ENCODE assay signal across 21 cellular contexts in genomic region chr16:31461921-31462804, GRCh38. TPM values are rescaled to one million over a fixed set of nuclear protein-coding genes. Genes with fewer than 3 reads are reported as not detected.
A peak's percentile ranks its signal among the peaks of the same experiment; 100 is the strongest.
DNase-seq lines count a peak whose midpoint lies in the region; ATAC-seq, FAIRE-seq and TF ChIP-seq lines count a peak whose summit lies in the region.
"Had no signal": no experiment of that assay in that cellular context is flagged by ENCODE, and none has a peak within 500 bp of the region (broad histone marks: within the 10 kb centered on the region; RNA-seq: fewer than 3 reads in every experiment).

No MANE protein-coding gene starts in this region.

- no peak overlapping the region for H2AFZ ChIP-seq in K562 (ENCODE audit: low read depth, low read length)

- in situ Hi-C loops in K562 (cut with MboI): no loop called here

- TF ChIP-seq POLR2A in K562 (conservative IDR thresholded peaks at IDR 0.05) (no peak), spleen (IDR thresholded peaks at IDR 0.05) (no peak)

- CTCF ChIA-PET in K562 (lab: Yijun Ruan, JAX; ENCODE audit: low intra/inter-chr PET ratio): no interaction called here

- 91% methylated on average over 22 of the region's 35 CpGs for WGBS in K562 (ENCODE audit: insufficient coverage, low coverage, missing lambda C conversion rate)
- WGBS in liver: 47% methylated on average over 35 of the region's 35 CpGs
- 92 to 99% (median 97%) methylated on average over 15 to 35 of the region's 35 CpGs for WGBS in spleen, 5 donors

- H3K27ac Mint-ChIP-seq in HFFc6: peak overlapping the region; percentile 11; the same call in 1 of the 2 replicates

- H3K27ac ChIP-seq in K562 (ENCODE audit: extremely low read depth, low read depth, low read length): no peak overlapping the region; the same call in 2 of the 3 replicates
- peak overlapping the region; percentile 56 to 61 for H3K27ac ChIP-seq in liver (ENCODE audit: low read depth in 1 of 2, low read length in 2 of 2)
- no peak overlapping the region for H3K27ac ChIP-seq in spleen

- no peak for TF ChIP-seq CTCF in HFFc6 (IDR thresholded peaks at IDR 0.05)
- no peak for TF ChIP-seq CTCF in K562 (IDR thresholded peaks at IDR 0.05 in 2 of 3, conservative IDR thresholded peaks at IDR 0.05 in 1 of 3; ENCODE audit: insufficient read depth in 2 of 3, low read depth in 1 of 3, low read length in 3 of 3)
- no peak for TF ChIP-seq CTCF in liver (IDR thresholded peaks at IDR 0.05; ENCODE audit: low read depth, low read length, missing input control)
- no peak for TF ChIP-seq CTCF in spleen (IDR thresholded peaks at IDR 0.05 in 8 of 11, conservative IDR thresholded peaks at IDR 0.05 in 3 of 11)

- H3K4me2 ChIP-seq in K562 (ENCODE audit: insufficient read depth, low read length): no peak overlapping the region

- H3K4me3 Mint-ChIP-seq in HFFc6: no peak overlapping the region

- H3K27me3 ChIP-seq in K562 (ENCODE audit: control insufficient read depth in 2 of 2, insufficient read depth in 2 of 2, low read length in 2 of 2) (no peaks in the 10 kb centered on the region), liver (ENCODE audit: control insufficient read depth in 4 of 4, insufficient read depth in 4 of 4, low read length in 3 of 4) (no peaks in the 10 kb centered on the region), spleen (replicated peaks in 1 of 7) (no peaks in the 10 kb centered on the region)

- H3K4me1 ChIP-seq in K562 (replicated peaks in 1 of 2; ENCODE audit: control insufficient read depth in 2 of 2, insufficient read depth in 2 of 2, low read length in 2 of 2) (peaks cover 6 to 42% of the 10 kb centered on the region in 2 experiments; a peak in 4 of 5 replicates), liver (ENCODE audit: control insufficient read depth in 4 of 4, insufficient read depth in 4 of 4, low read length in 3 of 4) (peaks cover 17 to 48% (median 35%) of the 10 kb centered on the region in 4 donors), spleen (peaks cover 22 to 56% (median 31%) of the 10 kb centered on the region in 6 donors)

- no TSS peak for BruUV-seq in K562 (replicated peaks; lab: Mats Ljungman, UMichigan)

- no peak for TF ChIP-seq EP300 in K562 (IDR thresholded peaks at IDR 0.05; ENCODE audit: low read length)

- POLR2A ChIA-PET in K562 (lab: Yijun Ruan, JAX): interaction anchor here (0.6 to 1.8 kb wide), 2 partner anchors 15 to 41 kb away, joined by 4 to 7 read pairs; no protein-coding TSS in a partner anchor

- FAIRE-seq in K562 (lab: Jason Lieb, UNC): no peak
- FAIRE-seq: GM12892 had no signal

- peaks cover 20% of the 10 kb centered on the region for H3K4me1 Mint-ChIP-seq in HFFc6 (ENCODE audit: low read depth)

- H3K4me3 ChIP-seq in K562 (no peak overlapping the region), liver (ENCODE audit: low read depth in 1 of 3, low read length in 3 of 3) (peak overlapping the region; percentile 19 to 56 (median 31)), spleen (no peak overlapping the region)

- H3K9me1 ChIP-seq in K562 (ENCODE audit: control insufficient read depth, insufficient read depth, low read length): no peaks in the 10 kb centered on the region

- ATAC-seq in K562 (no peak), HG02973 (IDR thresholded peaks at IDR 0.05; ENCODE audit: unreplicated experiment) (no peak)

- no peaks in the 10 kb centered on the region; the same call in none of the 2 replicates for H3K27me3 Mint-ChIP-seq in HFFc6 (ENCODE audit: insufficient read depth)
- H3K27me3 Mint-ChIP-seq: CD4-positive, alpha-beta memory T cell had no signal

- DNase-seq in HFFc6 (no peak), K562 (ENCODE audit: extremely low read depth in 1 of 4, low spot score in 3 of 4) (no peak), spleen (peak; percentile 82), NCI-H2227 treated with DMSO at 0.1 percent for 48 hours (lab: John Stamatoyannopoulos, UW) (no peak), NK-92 (lab: John Stamatoyannopoulos, UW; ENCODE audit: unreplicated experiment) (no peak)
- DNase-seq: AML-193; CD4-positive, alpha-beta memory T cell; DMS79 treated with DMSO at 0.1 percent for 48 hours; GDM1; GOT3; Karpas-422; MM.1S; NCI-H1105; NCI-H1694 treated with DMSO at 0.1 percent for 48 hours; NCI-H774 had no signal

- H3K9me3 Mint-ChIP-seq in HFFc6: no peaks in the 10 kb centered on the region

- H3K9ac ChIP-seq in K562 (ENCODE audit: insufficient read depth in 1 of 2, low read depth in 2 of 2, low read length in 2 of 2): peak overlapping the region in 1 of 2 experiments; percentile 69; a peak in 2 of 4 replicates
- peak overlapping the region in 1 of 2 donors; percentile 35 for H3K9ac ChIP-seq in liver (ENCODE audit: low read depth in 1 of 2, low read length in 2 of 2)

- intact Hi-C loops in K562 (cut with micrococcal nuclease): no loop called here
- intact Hi-C loops in spleen (cut with DNase I; ENCODE audit: low total_unique reads): no loop called here

- peaks cover 9% of the 10 kb centered on the region for H3K36me3 Mint-ChIP-seq in HFFc6 (ENCODE audit: low read depth)

- TF ChIP-seq RAD21 in K562 (CRISPR knock-in tag; conservative IDR thresholded peaks at IDR 0.05 in 1 of 2, IDR thresholded peaks at IDR 0.05 in 1 of 2): no peak
- peak; percentile 39 to 49 for TF ChIP-seq RAD21 in liver (IDR thresholded peaks at IDR 0.05)

- H3K9me3 ChIP-seq in K562 (replicated peaks; ENCODE audit: control insufficient read depth, insufficient read depth, low read depth, low read length) (no peaks in the 10 kb centered on the region), liver (ENCODE audit: control insufficient read depth in 4 of 4, low read length in 3 of 4) (no peaks in the 10 kb centered on the region), spleen (no peaks in the 10 kb centered on the region)

- H3K36me3 ChIP-seq in K562 (ENCODE audit: control insufficient read depth, insufficient read depth, low read length) (peaks cover 49% of the 10 kb centered on the region; the same call in 2 of the 3 replicates), liver (ENCODE audit: control insufficient read depth in 4 of 4, insufficient read depth in 3 of 4, low read depth in 1 of 4, low read length in 3 of 4) (peaks cover 0 to 21% (median 3%) of the 10 kb centered on the region in 4 donors), spleen (peaks cover 4 to 57% (median 48%) of the 10 kb centered on the region in 6 donors)

- H3K79me2 ChIP-seq in K562 (ENCODE audit: control insufficient read depth, insufficient read depth, low read length): peaks cover 32% of the 10 kb centered on the region

- peaks cover 4% of the 10 kb centered on the region for H4K20me1 ChIP-seq in K562 (replicated peaks; ENCODE audit: control insufficient read depth, insufficient read depth, low read length)

RNA-seq across cellular contexts. Expression of gene ARMC5, which starts 2.9 kb away (rescaled TPM):
- 10 to 100 TPM in 2 of 6 experiments, 1 to 10 TPM in 4; 7.6 to 11.8 (median 9.3) TPM for total RNA-seq in HFFc6 (2021; fragmentation: NEBNext Ultra II Directional; extraction: Animal tissue kit (Norgen Biotek cat#: 25700))
- total RNA-seq in K562 (2011; cell fraction: chromatin; rRNA removed; ENCODE audit: low replicate concordance): 14.5 and 27.5 TPM in 2 replicates
- total RNA-seq in K562 (2011; cell fraction: nucleolus; rRNA removed): 22.8 and 23.9 TPM in 2 replicates
- total RNA-seq in K562 (2011; cell fraction: nucleoplasm; rRNA removed): 15.2 and 19.7 TPM in 2 replicates
- 10.3 and 11.8 TPM in 2 replicates for total RNA-seq in K562 (2014; rRNA removed)
- total RNA-seq in K562 (2014; rRNA removed; fragmentation: Illumina TruSeq; extraction: Trizol): 1.2 and 1.9 TPM in 2 replicates
- 5.0 and 6.6 TPM in 2 replicates for total RNA-seq in K562 (2015; rRNA removed; fragmentation: Illumina TruSeq; extraction: Trizol)
- total RNA-seq in K562 (2021): 13.2 and 13.5 TPM in 2 replicates
- 2.1 and 5.6 TPM in 2 replicates for polyA plus RNA-seq in K562 (2011; rRNA removed)
- 3.3 and 7.9 TPM in 2 replicates for polyA plus RNA-seq in K562 (2011; cell fraction: cytosol; rRNA removed)
- 33.0 and 40.2 TPM in 2 replicates for polyA plus RNA-seq in K562 (2011; cell fraction: nucleus; rRNA removed)
- polyA plus RNA-seq in K562 (2012): 8.9 and 9.6 TPM in 2 replicates
- polyA plus RNA-seq in K562 (2014; fragmentation: Illumina TruSeq; extraction: Trizol): 1.8 and 4.8 TPM in 2 replicates
- under 1 TPM; 0.11 to 0.17 TPM for polyA plus RNA-seq in K562 (2014; fragmentation: Nextera tagmentation; extraction: Ambion mirVana)
- 8.4 and 9.5 TPM in 2 replicates for polyA plus RNA-seq in K562 (2014; rRNA removed)
- 1.6 and 2.5 TPM in 2 replicates for polyA minus RNA-seq in K562 (2011; rRNA and poly(A)+ RNA removed)
- 4.5 and 6.8 TPM in 2 replicates for polyA minus RNA-seq in K562 (2011; cell fraction: cytosol; rRNA and poly(A)+ RNA removed)
- 5.1 and 8.1 TPM in 2 replicates for polyA minus RNA-seq in K562 (2011; cell fraction: nucleus; rRNA and poly(A)+ RNA removed)
- 10 to 100 TPM in 1 of 2 donors, 1 to 10 TPM in 1; 5.4 to 13.3 TPM for total RNA-seq in liver
- 10 to 100 TPM; 10.1 to 12.6 TPM for polyA plus RNA-seq in liver
- total RNA-seq in spleen: 10 to 100 TPM in 6 of 7 donors, 1 to 10 TPM in 1; 9.2 to 13.9 (median 11.7) TPM
- 10 to 100 TPM in 2 of 3 donors, 1 to 10 TPM in 1; 8.8 to 23.5 (median 16.2) TPM for polyA plus RNA-seq in spleen

RNA-seq across cellular contexts. Expression of gene TGFB1I1, which starts 9.8 kb away (rescaled TPM):
- total RNA-seq in HFFc6 (2021; fragmentation: NEBNext Ultra II Directional; extraction: Animal tissue kit (Norgen Biotek cat#: 25700)): 100 to 1,000 TPM; 163 to 209 (median 191) TPM
- total RNA-seq in K562 (2011; cell fraction: chromatin; rRNA removed; ENCODE audit: low replicate concordance): 0.44 and 0.81 TPM in 2 replicates
- 1.2 and 1.4 TPM in 2 replicates for total RNA-seq in K562 (2011; cell fraction: nucleolus; rRNA removed)
- total RNA-seq in K562 (2011; cell fraction: nucleoplasm; rRNA removed): 0.73 and 0.92 TPM in 2 replicates
- total RNA-seq in K562 (2014; rRNA removed) (0.53 and 0.91 TPM in 2 replicates), K562 (2014; rRNA removed; fragmentation: Illumina TruSeq; extraction: Trizol) (0.11 and 0.29 TPM in 2 replicates), K562 (2015; rRNA removed; fragmentation: Illumina TruSeq; extraction: Trizol) (0.25 and 0.26 TPM in 2 replicates), K562 (2021) (0.64 and 0.85 TPM in 2 replicates), liver (1 to 10 TPM; 4.2 to 6.8 TPM), spleen (10 to 100 TPM; 17.6 to 69.0 (median 36.4) TPM)
- polyA plus RNA-seq in K562 (2011; rRNA removed) (0.04 and 0.08 TPM in 2 replicates), K562 (2014; fragmentation: Illumina TruSeq; extraction: Trizol) (0.62 and 0.73 TPM in 2 replicates), K562 (2014; fragmentation: Nextera tagmentation; extraction: Ambion mirVana) (under 1 TPM; 0.06 TPM), K562 (2014; rRNA removed) (0.19 and 0.54 TPM in 2 replicates), liver (1 to 10 TPM; 4.9 to 8.3 TPM), spleen (10 to 100 TPM; 10.7 to 23.6 (median 13.5) TPM)
- polyA plus RNA-seq in K562 (2011; cell fraction: cytosol; rRNA removed): 0.25 and 0.67 TPM in 2 replicates
- 0.22 and 0.28 TPM in 2 replicates for polyA plus RNA-seq in K562 (2011; cell fraction: nucleus; rRNA removed)
- 0.72 and 1.9 TPM in 2 replicates for polyA plus RNA-seq in K562 (2012)
- polyA minus RNA-seq in K562 (2011; rRNA and poly(A)+ RNA removed): not detected in 2 replicates
- 1.4 TPM in 1 of 2 replicates, not detected in the other for polyA minus RNA-seq in K562 (2011; cell fraction: cytosol; rRNA and poly(A)+ RNA removed)
- 0.22 TPM in 1 of 2 replicates, not detected in the other for polyA minus RNA-seq in K562 (2011; cell fraction: nucleus; rRNA and poly(A)+ RNA removed)

RNA-seq across cellular contexts. Expression of gene ZNF843, which starts 19.6 kb away (rescaled TPM):
- total RNA-seq in HFFc6 (2021; fragmentation: NEBNext Ultra II Directional; extraction: Animal tissue kit (Norgen Biotek cat#: 25700)): under 1 TPM; 0.14 to 0.47 (median 0.23) TPM
- total RNA-seq in K562 (2011; cell fraction: chromatin; rRNA removed; ENCODE audit: low replicate concordance): not detected in 2 replicates
- 0.17 TPM in 1 of 2 replicates, not detected in the other for total RNA-seq in K562 (2011; cell fraction: nucleolus; rRNA removed)
- 0.23 TPM in 1 of 2 replicates, not detected in the other for total RNA-seq in K562 (2011; cell fraction: nucleoplasm; rRNA removed)
- not detected in 2 replicates for total RNA-seq in K562 (2014; rRNA removed)
- not detected in 2 replicates for total RNA-seq in K562 (2014; rRNA removed; fragmentation: Illumina TruSeq; extraction: Trizol)
- not detected in 2 replicates for total RNA-seq in K562 (2015; rRNA removed; fragmentation: Illumina TruSeq; extraction: Trizol)
- 0.13 TPM in 1 of 2 replicates, not detected in the other for total RNA-seq in K562 (2021)
- polyA plus RNA-seq in K562 (2011; rRNA removed): 0.03 and 0.06 TPM in 2 replicates
- 0.04 and 0.12 TPM in 2 replicates for polyA plus RNA-seq in K562 (2011; cell fraction: cytosol; rRNA removed)
- polyA plus RNA-seq in K562 (2011; cell fraction: nucleus; rRNA removed): 0.04 and 0.06 TPM in 2 replicates
- polyA plus RNA-seq in K562 (2012): 0.09 and 0.21 TPM in 2 replicates
- polyA plus RNA-seq in K562 (2014; fragmentation: Illumina TruSeq; extraction: Trizol): 0.04 and 0.07 TPM in 2 replicates
- polyA plus RNA-seq in K562 (2014; fragmentation: Nextera tagmentation; extraction: Ambion mirVana): under 1 TPM in 1 of 2 experiments, not detected in 1; 0.06 TPM
- not detected in 2 replicates for polyA plus RNA-seq in K562 (2014; rRNA removed)
- polyA minus RNA-seq in K562 (2011; rRNA and poly(A)+ RNA removed): 0.03 and 0.04 TPM in 2 replicates
- not detected in 2 replicates for polyA minus RNA-seq in K562 (2011; cell fraction: cytosol; rRNA and poly(A)+ RNA removed)
- polyA minus RNA-seq in K562 (2011; cell fraction: nucleus; rRNA and poly(A)+ RNA removed): not detected in 2 replicates
- under 1 TPM; 0.25 to 0.84 TPM for total RNA-seq in liver
- under 1 TPM in 1 of 2 donors, not detected in 1; 0.35 TPM for polyA plus RNA-seq in liver
- total RNA-seq in spleen: 1 to 10 TPM in 2 of 7 donors, under 1 TPM in 5; 0.52 to 1.7 (median 0.69) TPM
- polyA plus RNA-seq in spleen: under 1 TPM; 0.10 to 0.15 (median 0.12) TPM
- total RNA-seq: RPMI7951 had no signal
- polyA plus RNA-seq: CD4-positive, alpha-beta memory T cell had no signal

RNA-seq across cellular contexts. Expression of gene SLC5A2, which starts 20.8 kb away (rescaled TPM):
- total RNA-seq in HFFc6 (2021; fragmentation: NEBNext Ultra II Directional; extraction: Animal tissue kit (Norgen Biotek cat#: 25700)): under 1 TPM in 2 of 6 experiments, not detected in 4; 0.19 to 0.21 TPM
- total RNA-seq in K562 (2011; cell fraction: chromatin; rRNA removed; ENCODE audit: low replicate concordance): not detected in 2 replicates
- total RNA-seq in K562 (2011; cell fraction: nucleolus; rRNA removed): not detected in 2 replicates
- total RNA-seq in K562 (2011; cell fraction: nucleoplasm; rRNA removed): not detected in 2 replicates
- total RNA-seq in K562 (2014; rRNA removed) (not detected in 2 replicates), K562 (2014; rRNA removed; fragmentation: Illumina TruSeq; extraction: Trizol) (not detected in 2 replicates), K562 (2015; rRNA removed; fragmentation: Illumina TruSeq; extraction: Trizol) (not detected in 2 replicates), K562 (2021) (0.07 TPM in 1 of 2 replicates, not detected in the other), liver (under 1 TPM in 1 of 2 donors, not detected in 1; 0.14 TPM), spleen (1 to 10 TPM in 1 of 7 donors, under 1 TPM in 3, not detected in 3; 0.17 to 1.2 (median 0.53) TPM)
- polyA plus RNA-seq in K562 (2011; rRNA removed) (not detected in 2 replicates), K562 (2014; fragmentation: Illumina TruSeq; extraction: Trizol) (not detected in 2 replicates), K562 (2014; fragmentation: Nextera tagmentation; extraction: Ambion mirVana) (1 to 10 TPM; 2.2 to 2.7 TPM), K562 (2014; rRNA removed) (not detected in 2 replicates), liver (1 to 10 TPM in 1 of 2 donors, under 1 TPM in 1; 0.93 to 8.1 TPM), spleen (1 to 10 TPM; 1.3 to 2.3 (median 1.7) TPM)
- 0.03 TPM in 1 of 2 replicates, not detected in the other for polyA plus RNA-seq in K562 (2011; cell fraction: cytosol; rRNA removed)
- not detected in 2 replicates for polyA plus RNA-seq in K562 (2011; cell fraction: nucleus; rRNA removed)
- 0.56 and 2.4 TPM in 2 replicates for polyA plus RNA-seq in K562 (2012)
- not detected in 2 replicates for polyA minus RNA-seq in K562 (2011; rRNA and poly(A)+ RNA removed)
- not detected in 2 replicates for polyA minus RNA-seq in K562 (2011; cell fraction: cytosol; rRNA and poly(A)+ RNA removed)
- not detected in 2 replicates for polyA minus RNA-seq in K562 (2011; cell fraction: nucleus; rRNA and poly(A)+ RNA removed)
- total RNA-seq: NCI-H460, RPMI7951 had no signal

RNA-seq across cellular contexts. Expression of gene COX6A2, which starts 34.0 kb away (rescaled TPM):
- not detected for total RNA-seq in HFFc6 (2021; fragmentation: NEBNext Ultra II Directional; extraction: Animal tissue kit (Norgen Biotek cat#: 25700))
- not detected in 2 replicates for total RNA-seq in K562 (2011; cell fraction: chromatin; rRNA removed; ENCODE audit: low replicate concordance)
- not detected in 2 replicates for total RNA-seq in K562 (2011; cell fraction: nucleolus; rRNA removed)
- not detected in 2 replicates for total RNA-seq in K562 (2011; cell fraction: nucleoplasm; rRNA removed)
- total RNA-seq in K562 (2014; rRNA removed) (not detected in 2 replicates), K562 (2014; rRNA removed; fragmentation: Illumina TruSeq; extraction: Trizol) (not detected in 2 replicates), K562 (2015; rRNA removed; fragmentation: Illumina TruSeq; extraction: Trizol) (not detected in 2 replicates), K562 (2021) (not detected in 2 replicates), liver (under 1 TPM in 1 of 2 donors, not detected in 1; 0.84 TPM), spleen (not detected)
- polyA plus RNA-seq in K562 (2011; rRNA removed) (not detected in 2 replicates), K562 (2014; fragmentation: Illumina TruSeq; extraction: Trizol) (not detected in 2 replicates), K562 (2014; fragmentation: Nextera tagmentation; extraction: Ambion mirVana) (not detected), K562 (2014; rRNA removed) (not detected in 2 replicates), liver (10 to 100 TPM in 1 of 2 donors, 1 to 10 TPM in 1; 8.0 to 36.7 TPM), spleen (under 1 TPM in 2 of 3 donors, not detected in 1; 0.79 to 0.80 TPM)
- polyA plus RNA-seq in K562 (2011; cell fraction: cytosol; rRNA removed): not detected in 2 replicates
- not detected in 2 replicates for polyA plus RNA-seq in K562 (2011; cell fraction: nucleus; rRNA removed)
- not detected in 2 replicates for polyA plus RNA-seq in K562 (2012)
- polyA minus RNA-seq in K562 (2011; rRNA and poly(A)+ RNA removed): not detected in 2 replicates
- polyA minus RNA-seq in K562 (2011; cell fraction: cytosol; rRNA and poly(A)+ RNA removed): not detected in 2 replicates
- not detected in 2 replicates for polyA minus RNA-seq in K562 (2011; cell fraction: nucleus; rRNA and poly(A)+ RNA removed)
- total RNA-seq: CD4-positive, alpha-beta memory T cell; NCI-H460; RPMI7951; SK-MEL-5 had no signal
- polyA plus RNA-seq: CD4-positive, alpha-beta memory T cell had no signal

Comparison
In these comparisons a context has a peak if more than half of its experiments do, and no peak if none do; other contexts are left out.
1. H3K27ac ChIP-seq: peak in liver (2 of 2); none in K562 (single experiment) and spleen (0 of 8).
2. H3K4me3 ChIP-seq: peak in liver (3 of 3); none in K562 (single experiment) and spleen (0 of 8).